ENCODE assay signal across 23 cellular contexts in genomic region chr6:139927742-139928305, GRCh38.
DNase-seq lines count a peak whose midpoint lies in the region; ATAC-seq and TF ChIP-seq lines count a peak whose summit lies in the region.
"Had no signal": no experiment of that assay in that cellular context is flagged by ENCODE, and none has a peak within 500 bp of the region (broad histone marks: within the 10 kb centered on the region; RNA-seq: fewer than 3 reads in every experiment).

No MANE protein-coding gene starts in this region.

- H3K4me1 Mint-ChIP-seq in activated T-helper 2 cell treated with anti-CD3 and anti-CD28 coated beads, Interferon-gamma antibody, Interleukin-2, Interleukin-4, amounts not matched to agents 10 μg/mL and 5 μg/mL and 100 μg/mL, durations not matched to agents 14 hours and 24 hours and 36 hours (ENCODE audit: low read depth), result no peaks in the 10 kb centered on the region
- H3K4me1 Mint-ChIP-seq: activated CD4-positive, alpha-beta memory T cell treated with anti-CD3 and anti-CD28 coated beads, Interleukin-2, amount 10 ng/mL, durations not matched to agents 7 days and 5 days; CD8-positive, alpha-beta memory T cell; immature natural killer cell; stimulated activated naive B cell treated with anti-CD40 and anti-IgM and Interleukin-4, amounts not matched to agents 10 μg/mL and 1 μg/mL and 100 μg/mL, for 72 hours had no signal

- H3K27ac ChIP-seq in mesodermal cell (ENCODE audit: low read depth, low read length, severe bottlenecking), result peak overlapping the region; percentile 52
- no peak overlapping the region for H3K27ac ChIP-seq in RWPE1
- H3K27ac ChIP-seq: adrenal gland, gastroesophageal sphincter had no signal

- H3K36me3 Mint-ChIP-seq in activated T-helper 2 cell treated with anti-CD3 and anti-CD28 coated beads, Interferon-gamma antibody, Interleukin-2, Interleukin-4, amounts not matched to agents 10 μg/mL and 5 μg/mL and 100 μg/mL, durations not matched to agents 14 hours and 24 hours and 36 hours (ENCODE audit: low read depth), result no peaks in the 10 kb centered on the region
- H3K36me3 Mint-ChIP-seq: CD8-positive, alpha-beta memory T cell; immature natural killer cell; stimulated activated naive B cell treated with anti-CD40 and anti-IgM and Interleukin-4, amounts not matched to agents 10 μg/mL and 1 μg/mL and 100 μg/mL, for 72 hours had no signal

- H3K9me3 ChIP-seq in mesodermal cell (ENCODE audit: control insufficient read depth, low read length), result no peaks in the 10 kb centered on the region
- H3K9me3 ChIP-seq: adrenal gland, gastroesophageal sphincter had no signal

- H3K36me3 ChIP-seq in mesodermal cell (ENCODE audit: control insufficient read depth, insufficient read depth, low read length), result no peaks in the 10 kb centered on the region
- H3K36me3 ChIP-seq: adrenal gland, brain microvascular endothelial cell, gastroesophageal sphincter had no signal

- no peak overlapping the region for H3K27ac Mint-ChIP-seq in activated T-helper 2 cell treated with anti-CD3 and anti-CD28 coated beads, Interferon-gamma antibody, Interleukin-2, Interleukin-4, amounts not matched to agents 10 μg/mL and 5 μg/mL and 100 μg/mL, durations not matched to agents 14 hours and 24 hours and 36 hours
- H3K27ac Mint-ChIP-seq: activated CD4-positive, alpha-beta memory T cell treated with anti-CD3 and anti-CD28 coated beads, Interleukin-2, amount 10 ng/mL, durations not matched to agents 7 days and 5 days; activated naive CD4-positive, alpha-beta T cell treated with anti-CD3 and anti-CD28 coated beads for 36 hours; CD8-positive, alpha-beta memory T cell; immature natural killer cell; stimulated activated naive B cell treated with anti-CD40 and anti-IgM and Interleukin-4, amounts not matched to agents 10 μg/mL and 1 μg/mL and 100 μg/mL, for 72 hours had no signal

- H3K4me1 ChIP-seq in mesodermal cell (ENCODE audit: control insufficient read depth, insufficient read depth, low read length, poor library complexity, severe bottlenecking), result peaks cover 14% of the 10 kb centered on the region
- H3K4me1 ChIP-seq: gastroesophageal sphincter had no signal

- POLR2A ChIA-PET in RWPE1 (lab: Yijun Ruan, JAX; ENCODE audit: low non-redundant PET), result no interaction called here

- no peaks in the 10 kb centered on the region for H3K27me3 Mint-ChIP-seq in activated T-helper 2 cell treated with anti-CD3 and anti-CD28 coated beads, Interferon-gamma antibody, Interleukin-2, Interleukin-4, amounts not matched to agents 10 μg/mL and 5 μg/mL and 100 μg/mL, durations not matched to agents 14 hours and 24 hours and 36 hours (ENCODE audit: low read depth)
- H3K27me3 Mint-ChIP-seq: activated CD4-positive, alpha-beta memory T cell treated with anti-CD3 and anti-CD28 coated beads, Interleukin-2, amount 10 ng/mL, durations not matched to agents 7 days and 5 days; stimulated activated naive B cell treated with anti-CD40 and anti-IgM and Interleukin-4, amounts not matched to agents 10 μg/mL and 1 μg/mL and 100 μg/mL, for 72 hours had no signal

- intact Hi-C loops in activated T-helper 2 cell treated with anti-CD3 and anti-CD28 coated beads, Interferon-gamma antibody, Interleukin-2, Interleukin-4, amounts not matched to agents 10 μg/mL and 5 μg/mL and 100 μg/mL, durations not matched to agents 14 hours and 24 hours and 36 hours (cut with micrococcal nuclease), result no loop called here

- no peak for ATAC-seq in GM21717 (IDR thresholded peaks at IDR 0.05; ENCODE audit: unreplicated experiment)
- ATAC-seq: gastroesophageal sphincter; stimulated activated naive B cell treated with anti-CD40 and anti-IgM and Interleukin-4, amounts not matched to agents 10 μg/mL and 1 μg/mL and 100 μg/mL, for 72 hours had no signal

- no peak for TF ChIP-seq CTCF in RWPE1 (conservative IDR thresholded peaks at IDR 0.05; ENCODE audit: low read depth)

- TF ChIP-seq POLR2A in erythroblast (IDR thresholded peaks at IDR 0.05; ENCODE audit: low read length), result no peak

- DNase-seq in EL (peak; percentile 6), HS-27A (ENCODE audit: low read depth) (peak; percentile 14), erythroblast (lab: John Stamatoyannopoulos, UW) (peak; percentile 33 to 40), SHP77 treated with DMSO at 0.1 percent for 48 hours (lab: John Stamatoyannopoulos, UW) (no peak), RWPE1 (ENCODE audit: low spot score) (no peak)
- DNase-seq in activated T-helper 2 cell treated with anti-CD3 and anti-CD28 coated beads, Interferon-gamma antibody, Interleukin-2, Interleukin-4, amounts not matched to agents 10 μg/mL and 5 μg/mL and 100 μg/mL, durations not matched to agents 14 hours and 24 hours and 36 hours (ENCODE audit: low spot score), result no peak
- DNase-seq: activated CD4-positive, alpha-beta memory T cell treated with anti-CD3 and anti-CD28 coated beads, Interleukin-2, amount 10 ng/mL, durations not matched to agents 7 days and 5 days; activated CD8-positive, alpha-beta memory T cell treated with anti-CD3 and anti-CD28 coated beads, Interleukin-2, amount 50 U/mL, for 4 hours; immature natural killer cell; KG1; NCI-H1105; NCI-H187; NCI-H510A; stimulated activated naive B cell treated with anti-CD40 and anti-IgM and Interleukin-4, amounts not matched to agents 10 μg/mL and 1 μg/mL and 100 μg/mL, for 72 hours; substantia nigra; trophoblast cell had no signal

- H3K4me3 ChIP-seq in mesodermal cell (ENCODE audit: extremely low read depth, insufficient read depth, low read length, poor library complexity, severe bottlenecking), result no peak overlapping the region
- H3K4me3 ChIP-seq: adrenal gland, gastroesophageal sphincter had no signal

- no peaks in the 10 kb centered on the region for H3K9me3 Mint-ChIP-seq in activated T-helper 2 cell treated with anti-CD3 and anti-CD28 coated beads, Interferon-gamma antibody, Interleukin-2, Interleukin-4, amounts not matched to agents 10 μg/mL and 5 μg/mL and 100 μg/mL, durations not matched to agents 14 hours and 24 hours and 36 hours
- H3K9me3 Mint-ChIP-seq: activated CD4-positive, alpha-beta memory T cell treated with anti-CD3 and anti-CD28 coated beads, Interleukin-2, amount 10 ng/mL, durations not matched to agents 7 days and 5 days; activated naive CD4-positive, alpha-beta T cell treated with anti-CD3 and anti-CD28 coated beads for 36 hours; CD8-positive, alpha-beta memory T cell; stimulated activated naive B cell treated with anti-CD40 and anti-IgM and Interleukin-4, amounts not matched to agents 10 μg/mL and 1 μg/mL and 100 μg/mL, for 72 hours had no signal

- no peak overlapping the region for H3K4me3 Mint-ChIP-seq in activated T-helper 2 cell treated with anti-CD3 and anti-CD28 coated beads, Interferon-gamma antibody, Interleukin-2, Interleukin-4, amounts not matched to agents 10 μg/mL and 5 μg/mL and 100 μg/mL, durations not matched to agents 14 hours and 24 hours and 36 hours (ENCODE audit: low read depth)
- H3K4me3 Mint-ChIP-seq: activated CD4-positive, alpha-beta memory T cell treated with anti-CD3 and anti-CD28 coated beads, Interleukin-2, amount 10 ng/mL, durations not matched to agents 7 days and 5 days; activated naive CD4-positive, alpha-beta T cell treated with anti-CD3 and anti-CD28 coated beads for 36 hours; CD8-positive, alpha-beta memory T cell; immature natural killer cell; stimulated activated naive B cell treated with anti-CD40 and anti-IgM and Interleukin-4, amounts not matched to agents 10 μg/mL and 1 μg/mL and 100 μg/mL, for 72 hours had no signal

- CTCF ChIA-PET in RWPE1 (lab: Yijun Ruan, JAX), result no interaction called here

- no CpG with 5 or more reads among the region's 1 CpG for WGBS in mesodermal cell (ENCODE audit: insufficient coverage in 2 of 2), 2 experiments

Comparison
In these comparisons a context has a peak if more than half of its experiments do, and no peak if none do; other contexts are left out.
1. DNase-seq: peak in EL (single experiment), HS-27A (single experiment) and erythroblast (2 of 2); none in SHP77 treated with DMSO at 0.1 percent for 48 hours (single experiment), RWPE1 (single experiment) and activated T-helper 2 cell treated with anti-CD3 and anti-CD28 coated beads, Interferon-gamma antibody, Interleukin-2, Interleukin-4, amounts not matched to agents 10 μg/mL and 5 μg/mL and 100 μg/mL, durations not matched to agents 14 hours and 24 hours and 36 hours (single experiment).